ENCODE assay signal across 19 cellular contexts in the genomic region with DNA sequence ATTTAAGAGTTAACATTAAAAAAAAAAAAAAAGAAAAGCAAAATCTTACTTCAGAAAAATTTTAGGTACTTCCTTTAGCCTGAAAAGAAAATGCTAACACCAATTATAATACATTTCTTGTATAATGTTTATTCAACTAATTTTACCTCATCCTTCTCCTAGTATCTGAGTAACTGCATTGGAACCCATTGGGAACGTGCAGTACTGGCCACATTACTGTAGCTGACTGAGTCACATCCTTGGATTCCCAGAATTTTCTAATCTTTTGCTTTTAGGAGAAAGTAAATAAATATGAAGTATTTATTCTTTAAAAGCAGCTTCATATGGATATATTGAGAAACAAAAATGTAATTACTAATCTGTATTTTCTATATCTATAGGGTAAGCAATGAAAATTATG.
"Had no signal": no experiment of that assay in that cellular context is flagged by ENCODE, and none has a peak within 500 bp of the region (broad histone marks: within the 10 kb centered on the region; RNA-seq: fewer than 3 reads in every experiment).

No MANE protein-coding gene starts in this region.

- DNase-seq: cerebellar nuclear complex; effector CD4-positive, alpha-beta T cell; endodermal cell; erythroblast; foreskin keratinocyte; kidney glomerular epithelial cell; mammary epithelial cell; naive thymus-derived CD8-positive, alpha-beta T cell; posterior cingulate gyrus; sigmoid colon; stimulated activated CD4-positive, alpha-beta T cell treated with anti-CD3 and anti-CD28 coated beads, Interleukin-12 subunit alpha, Interleukin-12 subunit beta, amount 100 ng/mL, for 4 hours; stimulated activated naive CD4-positive, alpha-beta T cell; stomach; substantia nigra; transverse colon had no signal

- H3K27ac ChIP-seq: coronary artery, foreskin keratinocyte, neutrophil, sigmoid colon, skin epidermis, stomach, thoracic aorta, transverse colon had no signal

- H3K9me3 ChIP-seq: neutrophil, sigmoid colon, stomach, thoracic aorta, transverse colon had no signal

- ATAC-seq: foreskin keratinocyte; naive thymus-derived CD8-positive, alpha-beta T cell had no signal

- H3K4me1 ChIP-seq: foreskin keratinocyte, sigmoid colon, stomach, transverse colon had no signal

- H3K27me3 ChIP-seq: foreskin keratinocyte, neutrophil, sigmoid colon, stomach, transverse colon had no signal

- H3K36me3 ChIP-seq: neutrophil, sigmoid colon, stomach, thoracic aorta, transverse colon had no signal

- H3K4me3 ChIP-seq: coronary artery, sigmoid colon, skin epidermis, stomach, thoracic aorta, transverse colon had no signal
